24 cellular contexts compared by ENCODE assay signal in genomic region chr5:62286834-62287611, GRCh38. TPM values are rescaled to one million over a fixed set of nuclear protein-coding genes. Genes with fewer than 3 reads are reported as not detected.
DNase-seq lines count a peak whose midpoint lies in the region; ATAC-seq and TF ChIP-seq lines count a peak whose summit lies in the region.
"Had no signal": no experiment of that assay in that cellular context is flagged by ENCODE, and none has a peak within 500 bp of the region (broad histone marks: within the 10 kb centered on the region; RNA-seq: fewer than 3 reads in every experiment).

No MANE protein-coding gene starts in this region.

- H3K9me3 ChIP-seq in Loucy (ENCODE audit: insufficient read depth, low read depth, low read length) = no peaks in the 10 kb centered on the region
- H3K9me3 ChIP-seq in naive thymus-derived CD4-positive, alpha-beta T cell (ENCODE audit: control insufficient read depth in 2 of 3, low read length in 3 of 3) = no peaks in the 10 kb centered on the region
- H3K9me3 ChIP-seq: A549, adrenal gland, vagina had no signal

- H3K27me3 Mint-ChIP-seq in activated CD4-positive, alpha-beta T cell treated with anti-CD3 and anti-CD28 coated beads, Interleukin-2, amount 10 ng/mL, durations not matched to agents 24 days and 14 days = no peaks in the 10 kb centered on the region
- peaks cover 1% of the 10 kb centered on the region for H3K27me3 Mint-ChIP-seq in activated T-helper 1 cell treated with anti-CD3 and anti-CD28 coated beads, Interleukin-12 subunit alpha, Interleukin-12 subunit beta, Interleukin-2, Interleukin-4 antibody, amounts not matched to agents 30 ng/mL and 10 ng/mL and 1 ng/mL, durations not matched to agents 14 hours and 24 hours and 36 hours (ENCODE audit: insufficient read depth)
- no peaks in the 10 kb centered on the region for H3K27me3 Mint-ChIP-seq in naive thymus-derived CD4-positive, alpha-beta T cell
- H3K27me3 Mint-ChIP-seq: activated B cell treated with CpG ODN at 0.5 μM for 24 hours had no signal

- H3K36me3 ChIP-seq in Loucy (ENCODE audit: insufficient read depth, low read length) = no peaks in the 10 kb centered on the region
- no peaks in the 10 kb centered on the region for H3K36me3 ChIP-seq in naive thymus-derived CD4-positive, alpha-beta T cell (ENCODE audit: control insufficient read depth in 2 of 3, insufficient read depth in 3 of 3, low read length in 3 of 3)
- H3K36me3 ChIP-seq: adrenal gland; BLaER1 treated with 17β-estradiol and CSF1 and Interleukin-3, amounts not matched to agents 10 nM and 100 nM; cardiac muscle cell; vagina had no signal

- no peaks in the 10 kb centered on the region for H4K20me1 ChIP-seq in Loucy (ENCODE audit: insufficient read depth, low read length, poor library complexity, severe bottlenecking)
- H4K20me1 ChIP-seq: BLaER1 treated with 17β-estradiol and CSF1 and Interleukin-3, amounts not matched to agents 10 nM and 100 nM had no signal

- H3K4me3 ChIP-seq in Loucy (ENCODE audit: low read length, poor library complexity, severe bottlenecking) = no peak overlapping the region
- H3K4me3 ChIP-seq in naive thymus-derived CD4-positive, alpha-beta T cell (ENCODE audit: low read length) = no peak overlapping the region
- H3K4me3 ChIP-seq: A549; adrenal gland; BLaER1 treated with 17β-estradiol and CSF1 and Interleukin-3, amounts not matched to agents 10 nM and 100 nM; cardiac muscle cell; vagina had no signal

- peaks cover 70% of the 10 kb centered on the region for H3K4me1 Mint-ChIP-seq in activated CD4-positive, alpha-beta T cell treated with anti-CD3 and anti-CD28 coated beads, Interleukin-2, amount 10 ng/mL, durations not matched to agents 24 days and 14 days
- H3K4me1 Mint-ChIP-seq in activated T-helper 1 cell treated with anti-CD3 and anti-CD28 coated beads, Interleukin-12 subunit alpha, Interleukin-12 subunit beta, Interleukin-2, Interleukin-4 antibody, amounts not matched to agents 30 ng/mL and 10 ng/mL and 1 ng/mL, durations not matched to agents 14 hours and 24 hours and 36 hours (ENCODE audit: low read depth) = peaks cover 92% of the 10 kb centered on the region
- peaks cover 4 to 72% (median 42%) of the 10 kb centered on the region in 7 donors for H3K4me1 Mint-ChIP-seq in naive thymus-derived CD4-positive, alpha-beta T cell
- H3K4me1 Mint-ChIP-seq: activated B cell treated with CpG ODN at 0.5 μM for 24 hours had no signal

- no peaks in the 10 kb centered on the region for H3K79me2 ChIP-seq in Loucy (ENCODE audit: insufficient read depth, low read length)

- POLR2A ChIA-PET in naive thymus-derived CD4-positive, alpha-beta T cell (lab: Charles Lee) = interaction anchor here (0.7 to 1.7 kb wide), 3 partner anchors 11 to 61 kb away, joined by 3 to 5 read pairs (median 4); no protein-coding TSS in a partner anchor

- no peaks in the 10 kb centered on the region for H3K9me2 ChIP-seq in Loucy (replicated peaks; ENCODE audit: low read depth, low read length)

- peaks cover 33% of the 10 kb centered on the region for H3K9me3 Mint-ChIP-seq in activated CD4-positive, alpha-beta T cell treated with anti-CD3 and anti-CD28 coated beads, Interleukin-2, amount 10 ng/mL, durations not matched to agents 24 days and 14 days
- H3K9me3 Mint-ChIP-seq in activated T-helper 1 cell treated with anti-CD3 and anti-CD28 coated beads, Interleukin-12 subunit alpha, Interleukin-12 subunit beta, Interleukin-2, Interleukin-4 antibody, amounts not matched to agents 30 ng/mL and 10 ng/mL and 1 ng/mL, durations not matched to agents 14 hours and 24 hours and 36 hours = peaks cover 40% of the 10 kb centered on the region
- peaks cover 0 to 34% (median 0%) of the 10 kb centered on the region in 11 donors for H3K9me3 Mint-ChIP-seq in naive thymus-derived CD4-positive, alpha-beta T cell
- H3K9me3 Mint-ChIP-seq: activated B cell treated with CpG ODN at 0.5 μM for 24 hours had no signal

- DNase-seq in activated CD4-positive, alpha-beta T cell treated with anti-CD3 and anti-CD28 coated beads, Interleukin-2, amount 10 ng/mL, durations not matched to agents 24 days and 14 days = no peak
- no peak for DNase-seq in activated CD4-positive, alpha-beta T cell treated with anti-CD3 and anti-CD28 coated beads, Interleukin-2, amount 50 U/mL, for 1 hour
- no peak for DNase-seq in activated T-helper 1 cell treated with anti-CD3 and anti-CD28 coated beads, Interleukin-12 subunit alpha, Interleukin-12 subunit beta, Interleukin-2, Interleukin-4 antibody, amounts not matched to agents 30 ng/mL and 10 ng/mL and 1 ng/mL, durations not matched to agents 14 hours and 24 hours and 36 hours (ENCODE audit: low spot score)
- DNase-seq in naive thymus-derived CD4-positive, alpha-beta T cell = no peak
- DNase-seq in left lobe of liver (ENCODE audit: low spot score) (no peak), occipital lobe (lab: John Stamatoyannopoulos, UW) (no peak)
- DNase-seq: activated B cell treated with CpG ODN at 0.5 μM for 24 hours; activated CD8-positive, alpha-beta memory T cell treated with anti-CD3 and anti-CD28 coated beads, Interleukin-2, amount 50 U/mL, for 4 hours; adrenal gland; DMS153; foreskin melanocyte; GF-D8; hippocampal formation; Kasumi-1; mesenchymal stem cell; NCI-H526 treated with DMSO at 0.1 percent for 48 hours; SHP77 treated with DMSO at 0.1 percent for 48 hours; stimulated activated CD4-positive, alpha-beta T cell treated with anti-CD3 and anti-CD28 coated beads, Interleukin-2, amount 100 ng/mL, for 24 hours had no signal

- H3K36me3 Mint-ChIP-seq in activated CD4-positive, alpha-beta T cell treated with anti-CD3 and anti-CD28 coated beads, Interleukin-2, amount 10 ng/mL, durations not matched to agents 24 days and 14 days (ENCODE audit: low read depth) = peaks cover 31% of the 10 kb centered on the region
- H3K36me3 Mint-ChIP-seq in activated T-helper 1 cell treated with anti-CD3 and anti-CD28 coated beads, Interleukin-12 subunit alpha, Interleukin-12 subunit beta, Interleukin-2, Interleukin-4 antibody, amounts not matched to agents 30 ng/mL and 10 ng/mL and 1 ng/mL, durations not matched to agents 14 hours and 24 hours and 36 hours (ENCODE audit: low read depth) = peaks cover 31% of the 10 kb centered on the region
- peaks cover 0 to 66% (median 0%) of the 10 kb centered on the region in 5 donors for H3K36me3 Mint-ChIP-seq in naive thymus-derived CD4-positive, alpha-beta T cell

- no peaks in the 10 kb centered on the region for H3F3A ChIP-seq in Loucy (ENCODE audit: low read depth)

- CTCF ChIA-PET in naive thymus-derived CD4-positive, alpha-beta T cell (lab: Charles Lee) = no interaction called here

- H3K4me1 ChIP-seq in Loucy (ENCODE audit: insufficient read depth, low read length, poor library complexity, severe bottlenecking) = peaks cover 13% of the 10 kb centered on the region
- H3K4me1 ChIP-seq in naive thymus-derived CD4-positive, alpha-beta T cell (ENCODE audit: control insufficient read depth in 2 of 2, insufficient read depth in 2 of 2, low read length in 2 of 2) = peaks cover 2 to 37% of the 10 kb centered on the region in 2 donors
- H3K4me1 ChIP-seq: A549, adrenal gland, vagina had no signal

- H3K9ac ChIP-seq in Loucy (ENCODE audit: low read depth, low read length, poor library complexity, severe bottlenecking) = no peak overlapping the region
- H3K9ac ChIP-seq: BLaER1 treated with 17β-estradiol and CSF1 and Interleukin-3, amounts not matched to agents 10 nM and 100 nM had no signal

- no peaks in the 10 kb centered on the region for H3K27me3 ChIP-seq in Loucy (ENCODE audit: insufficient read depth, low read length, poor library complexity, severe bottlenecking)
- H3K27me3 ChIP-seq in naive thymus-derived CD4-positive, alpha-beta T cell (ENCODE audit: control insufficient read depth in 2 of 2, insufficient read depth in 2 of 2, low read length in 2 of 2) = no peaks in the 10 kb centered on the region
- H3K27me3 ChIP-seq: adrenal gland; BLaER1 treated with 17β-estradiol and CSF1 and Interleukin-3, amounts not matched to agents 10 nM and 100 nM; cardiac muscle cell; vagina had no signal

- no peak for ATAC-seq in naive thymus-derived CD4-positive, alpha-beta T cell
- ATAC-seq in HG02884 (IDR thresholded peaks at IDR 0.05; ENCODE audit: unreplicated experiment) (no peak), left lobe of liver (no peak)
- ATAC-seq: A549 had no signal

- peak overlapping the region; percentile 81 for H3K27ac Mint-ChIP-seq in activated CD4-positive, alpha-beta T cell treated with anti-CD3 and anti-CD28 coated beads, Interleukin-2, amount 10 ng/mL, durations not matched to agents 24 days and 14 days
- H3K27ac Mint-ChIP-seq in activated T-helper 1 cell treated with anti-CD3 and anti-CD28 coated beads, Interleukin-12 subunit alpha, Interleukin-12 subunit beta, Interleukin-2, Interleukin-4 antibody, amounts not matched to agents 30 ng/mL and 10 ng/mL and 1 ng/mL, durations not matched to agents 14 hours and 24 hours and 36 hours = peak overlapping the region; percentile 87
- H3K27ac Mint-ChIP-seq in naive thymus-derived CD4-positive, alpha-beta T cell = peak overlapping the region in 6 of 9 donors; percentile 10 to 73 (median 48)
- H3K27ac Mint-ChIP-seq: activated B cell treated with CpG ODN at 0.5 μM for 24 hours had no signal

- H3K27ac ChIP-seq in naive thymus-derived CD4-positive, alpha-beta T cell (ENCODE audit: low read depth, low read length) = no peak overlapping the region
- H3K27ac ChIP-seq: A549; adrenal gland; BLaER1 treated with 17β-estradiol and CSF1 and Interleukin-3, amounts not matched to agents 10 nM and 100 nM; cardiac muscle cell; vagina had no signal

- intact Hi-C loops in activated CD4-positive, alpha-beta T cell treated with anti-CD3 and anti-CD28 coated beads, Interleukin-2, amount 10 ng/mL, durations not matched to agents 24 days and 14 days (cut with micrococcal nuclease) = loop anchor here (5.0 kb wide), 2 partner anchors 50 to 65 kb away; no protein-coding TSS in a partner anchor
- intact Hi-C loops in activated T-helper 1 cell treated with anti-CD3 and anti-CD28 coated beads, Interleukin-12 subunit alpha, Interleukin-12 subunit beta, Interleukin-2, Interleukin-4 antibody, amounts not matched to agents 30 ng/mL and 10 ng/mL and 1 ng/mL, durations not matched to agents 14 hours and 24 hours and 36 hours (cut with micrococcal nuclease) = loop anchor here (5.0 to 10.0 kb wide), 3 partner anchors 290 to 1122 kb away; partner anchors contain the start of genes LRRC70, SMIM15 and ZSWIM6
- intact Hi-C loops in naive thymus-derived CD4-positive, alpha-beta T cell (cut with micrococcal nuclease) = no loop called here

- H2AFZ ChIP-seq in Loucy (ENCODE audit: low read length) = 0 out of 2 replicates have a peak overlapping the region, but pooled peaks have one; percentile 31

- peak overlapping the region; percentile 18 for H3K4me3 Mint-ChIP-seq in activated CD4-positive, alpha-beta T cell treated with anti-CD3 and anti-CD28 coated beads, Interleukin-2, amount 10 ng/mL, durations not matched to agents 24 days and 14 days
- peak overlapping the region; percentile 30 for H3K4me3 Mint-ChIP-seq in activated T-helper 1 cell treated with anti-CD3 and anti-CD28 coated beads, Interleukin-12 subunit alpha, Interleukin-12 subunit beta, Interleukin-2, Interleukin-4 antibody, amounts not matched to agents 30 ng/mL and 10 ng/mL and 1 ng/mL, durations not matched to agents 14 hours and 24 hours and 36 hours
- H3K4me3 Mint-ChIP-seq in naive thymus-derived CD4-positive, alpha-beta T cell = peak overlapping the region in 1 of 10 donors; percentile 29
- H3K4me3 Mint-ChIP-seq: activated B cell treated with CpG ODN at 0.5 μM for 24 hours had no signal

- no peak for TF ChIP-seq CTCF in Loucy (conservative IDR thresholded peaks at IDR 0.05; ENCODE audit: low read length)

- no peak overlapping the region for H3K4me2 ChIP-seq in Loucy (ENCODE audit: low read depth, low read length, poor library complexity, severe bottlenecking)
- H3K4me2 ChIP-seq: A549 had no signal

RNA-seq across cellular contexts. Expression of gene KIF2A, which starts 19.0 kb away (rescaled TPM):
- total RNA-seq in activated CD4-positive, alpha-beta T cell treated with anti-CD3 and anti-CD28 coated beads, Interleukin-2, amount 10 ng/mL, durations not matched to agents 24 days and 14 days = 238 and 244 TPM in 2 replicates
- 235 and 240 TPM in 2 replicates for total RNA-seq in activated T-helper 1 cell treated with anti-CD3 and anti-CD28 coated beads, Interleukin-12 subunit alpha, Interleukin-12 subunit beta, Interleukin-2, Interleukin-4 antibody, amounts not matched to agents 30 ng/mL and 10 ng/mL and 1 ng/mL, durations not matched to agents 14 hours and 24 hours and 36 hours
- 100 to 1,000 TPM in 3 of 5 experiments, 10 to 100 TPM in 2; 73.5 to 179 (median 142) TPM for total RNA-seq in naive thymus-derived CD4-positive, alpha-beta T cell
- polyA plus RNA-seq in naive thymus-derived CD4-positive, alpha-beta T cell = 100 to 1,000 TPM; 136 to 159 TPM
- total RNA-seq in left lobe of liver (5.6 TPM), occipital lobe (285 TPM)

Comparison
In these comparisons a context has a peak if more than half of its experiments do, and no peak if none do; other contexts are left out.
1. RNA of gene KIF2A, which starts 19.0 kb away (total RNA-seq): 285 TPM in occipital lobe (single experiment), 238 to 244 TPM in activated CD4-positive, alpha-beta T cell treated with anti-CD3 and anti-CD28 coated beads, Interleukin-2, amount 10 ng/mL, durations not matched to agents 24 days and 14 days, 235 to 240 TPM in activated T-helper 1 cell treated with anti-CD3 and anti-CD28 coated beads, Interleukin-12 subunit alpha, Interleukin-12 subunit beta, Interleukin-2, Interleukin-4 antibody, amounts not matched to agents 30 ng/mL and 10 ng/mL and 1 ng/mL, durations not matched to agents 14 hours and 24 hours and 36 hours and 73.5 to 179 TPM in naive thymus-derived CD4-positive, alpha-beta T cell; 5.6 TPM in left lobe of liver (single experiment); every median in the first group is over 10 times any median in the second.
2. intact Hi-C loops: an anchor here in activated CD4-positive, alpha-beta T cell treated with anti-CD3 and anti-CD28 coated beads, Interleukin-2, amount 10 ng/mL, durations not matched to agents 24 days and 14 days (5.0 kb wide) and activated T-helper 1 cell treated with anti-CD3 and anti-CD28 coated beads, Interleukin-12 subunit alpha, Interleukin-12 subunit beta, Interleukin-2, Interleukin-4 antibody, amounts not matched to agents 30 ng/mL and 10 ng/mL and 1 ng/mL, durations not matched to agents 14 hours and 24 hours and 36 hours (5.0 to 10.0 kb wide); none called in naive thymus-derived CD4-positive, alpha-beta T cell.
3. Peak in every context shown above with its lines, with median percentiles within 50 percentile points of each other: H3K27ac Mint-ChIP-seq.